ENCODE assay signal across 11 cellular contexts in the genomic region with DNA sequence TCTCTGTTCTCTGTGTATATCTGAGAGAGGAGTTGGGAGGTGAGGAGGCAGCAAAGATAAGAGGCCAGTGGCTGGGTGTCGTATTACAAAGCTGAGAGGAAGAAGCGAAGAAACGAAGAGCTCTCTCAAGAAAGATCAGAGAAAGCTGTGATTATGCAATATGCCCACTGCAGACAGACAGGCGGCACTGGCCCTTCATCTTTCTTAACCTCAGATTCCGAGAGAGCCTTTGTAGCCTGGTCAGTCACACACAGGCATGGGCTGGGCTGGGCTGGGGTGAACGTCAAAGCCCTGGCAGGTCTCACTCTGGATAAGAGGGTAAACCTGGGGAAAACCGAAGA.
DNase-seq lines count a peak whose midpoint lies in the region; TF ChIP-seq lines count a peak whose summit lies in the region.
"Had no signal": no experiment of that assay in that cellular context is flagged by ENCODE, and none has a peak within 500 bp of the region (broad histone marks: within the 10 kb centered on the region; RNA-seq: fewer than 3 reads in every experiment).

No MANE protein-coding gene starts in this region.

- peaks cover 3% of the 10 kb centered on the region for H3K79me1 ChIP-seq in trophoblast cell (ENCODE audit: low read length)

- no peak overlapping the region for H4K91ac ChIP-seq in trophoblast cell (ENCODE audit: low read depth, low read length)

- H4K8ac ChIP-seq in trophoblast cell (ENCODE audit: low read depth, low read length) = no peak overlapping the region

- H3K4me2 ChIP-seq in trophoblast cell (ENCODE audit: low read length) = peak overlapping the region; percentile 8

- CTCF ChIA-PET in HEK293 (lab: Yijun Ruan, JAX) = no interaction called here

- no peak overlapping the region for H2BK5ac ChIP-seq in trophoblast cell (ENCODE audit: low read depth, low read length, poor library complexity)

- H3K27ac ChIP-seq in HEK293 (ENCODE audit: extremely low read depth, low read depth, low read length) = no peak overlapping the region
- H3K27ac ChIP-seq in trophoblast cell (ENCODE audit: low read depth, low read length) = no peak overlapping the region

- H3K18ac ChIP-seq in trophoblast cell (ENCODE audit: low read length) = no peak overlapping the region

- POLR2A ChIA-PET in HEK293 (lab: Yijun Ruan, JAX) = no interaction called here

- DNase-seq in NCI-H226 (peak; percentile 98), choroid plexus epithelial cell (ENCODE audit: low read depth) (peak; percentile 73), trophoblast cell (peak; percentile 52 to 68), SW 1271 (lab: John Stamatoyannopoulos, UW) (no peak), NCI-H446 treated with DMSO at 0.1 percent for 48 hours (lab: John Stamatoyannopoulos, UW) (no peak)
- no peak for DNase-seq in activated effector memory CD4-positive, alpha-beta T cell treated with Interleukin-2 at 50 U/mL for 16 hours
- DNase-seq: activated naive CD4-positive, alpha-beta T cell; stimulated activated CD4-positive, alpha-beta T cell treated with anti-CD3 and anti-CD28 coated beads, Interleukin-15, amount 100 ng/mL, for 24 hours; T-helper 9 cell had no signal

- no peak overlapping the region for H2AFZ ChIP-seq in trophoblast cell (ENCODE audit: insufficient read depth, low read length, poor library complexity)

- no peaks in the 10 kb centered on the region for H3K79me2 ChIP-seq in trophoblast cell (ENCODE audit: control insufficient read depth, insufficient read depth, low read length, poor library complexity)

- no peak overlapping the region for H4K12ac ChIP-seq in trophoblast cell (ENCODE audit: low read depth, low read length)

- WGBS in trophoblast cell (ENCODE audit: extremely low coverage, insufficient coverage, insufficient read length) = no CpG with 5 or more reads among the region's 7 CpGs

- no peaks in the 10 kb centered on the region for H3K27me3 ChIP-seq in trophoblast cell (ENCODE audit: insufficient read depth, low read length)

- H3K9me3 ChIP-seq in HEK293 (ENCODE audit: control insufficient read depth, insufficient read depth, low read depth, low read length) (no peaks in the 10 kb centered on the region), trophoblast cell (ENCODE audit: insufficient read depth, low read depth, low read length) (no peaks in the 10 kb centered on the region)
- H3K9me3 ChIP-seq: mucosa of descending colon had no signal

- no peak for TF ChIP-seq CTCF in HEK293 (tag by site-specific recombination; IDR thresholded peaks at IDR 0.05)
- no peak for TF ChIP-seq CTCF in choroid plexus epithelial cell (conservative IDR thresholded peaks at IDR 0.05; ENCODE audit: low read depth, low read length)

- no peak overlapping the region for H3K4ac ChIP-seq in trophoblast cell (ENCODE audit: low read depth, low read length)

- H3K9ac ChIP-seq in trophoblast cell (ENCODE audit: low read length) = no peak overlapping the region

- no peak overlapping the region for H3K14ac ChIP-seq in trophoblast cell (ENCODE audit: low read length)

- no peak overlapping the region for H2BK120ac ChIP-seq in trophoblast cell (ENCODE audit: insufficient read depth, low read length, poor library complexity)

- no peak overlapping the region for H2BK12ac ChIP-seq in trophoblast cell (ENCODE audit: low read length)

- H3K4me1 ChIP-seq in HEK293 (ENCODE audit: control insufficient read depth, insufficient read depth, low read length) (no peaks in the 10 kb centered on the region), trophoblast cell (ENCODE audit: control insufficient read depth in 1 of 2, insufficient read depth in 2 of 2, low read length in 2 of 2) (peaks cover 10 to 12% of the 10 kb centered on the region in 2 experiments)

- H3K4me3 ChIP-seq in HEK293 (ENCODE audit: low read depth, low read length) (no peak overlapping the region), choroid plexus epithelial cell (ENCODE audit: low read depth, low read length) (no peak overlapping the region), trophoblast cell (ENCODE audit: low read depth, low read length) (no peak overlapping the region)
- H3K4me3 ChIP-seq: mucosa of descending colon had no signal

- no peak overlapping the region for H3K23ac ChIP-seq in trophoblast cell (ENCODE audit: low read length)

- H3K36me3 ChIP-seq in HEK293 (ENCODE audit: control insufficient read depth in 2 of 2, insufficient read depth in 1 of 2, low read length in 2 of 2) = no peaks in the 10 kb centered on the region
- no peaks in the 10 kb centered on the region for H3K36me3 ChIP-seq in trophoblast cell (ENCODE audit: control insufficient read depth in 1 of 2, insufficient read depth in 2 of 2, low read length in 2 of 2)

- H2AK5ac ChIP-seq in trophoblast cell (ENCODE audit: low read length) = no peak overlapping the region

TF ChIP-seq in HEK293, 187 proteins besides CTCF, POLR2A, EP300 and RAD21 (continues in another document):
- TF ChIP-seq INSM2 (tag by site-specific recombination; IDR thresholded peaks at IDR 0.05) (no peak), TCF7L2 (IDR thresholded peaks at IDR 0.05; ENCODE audit: borderline replicate concordance, low read depth, low read length) (peak; percentile 98), PRDM6 (tag by site-specific recombination; IDR thresholded peaks at IDR 0.05) (no peak)
- TF ChIP-seq, protein P1, sequence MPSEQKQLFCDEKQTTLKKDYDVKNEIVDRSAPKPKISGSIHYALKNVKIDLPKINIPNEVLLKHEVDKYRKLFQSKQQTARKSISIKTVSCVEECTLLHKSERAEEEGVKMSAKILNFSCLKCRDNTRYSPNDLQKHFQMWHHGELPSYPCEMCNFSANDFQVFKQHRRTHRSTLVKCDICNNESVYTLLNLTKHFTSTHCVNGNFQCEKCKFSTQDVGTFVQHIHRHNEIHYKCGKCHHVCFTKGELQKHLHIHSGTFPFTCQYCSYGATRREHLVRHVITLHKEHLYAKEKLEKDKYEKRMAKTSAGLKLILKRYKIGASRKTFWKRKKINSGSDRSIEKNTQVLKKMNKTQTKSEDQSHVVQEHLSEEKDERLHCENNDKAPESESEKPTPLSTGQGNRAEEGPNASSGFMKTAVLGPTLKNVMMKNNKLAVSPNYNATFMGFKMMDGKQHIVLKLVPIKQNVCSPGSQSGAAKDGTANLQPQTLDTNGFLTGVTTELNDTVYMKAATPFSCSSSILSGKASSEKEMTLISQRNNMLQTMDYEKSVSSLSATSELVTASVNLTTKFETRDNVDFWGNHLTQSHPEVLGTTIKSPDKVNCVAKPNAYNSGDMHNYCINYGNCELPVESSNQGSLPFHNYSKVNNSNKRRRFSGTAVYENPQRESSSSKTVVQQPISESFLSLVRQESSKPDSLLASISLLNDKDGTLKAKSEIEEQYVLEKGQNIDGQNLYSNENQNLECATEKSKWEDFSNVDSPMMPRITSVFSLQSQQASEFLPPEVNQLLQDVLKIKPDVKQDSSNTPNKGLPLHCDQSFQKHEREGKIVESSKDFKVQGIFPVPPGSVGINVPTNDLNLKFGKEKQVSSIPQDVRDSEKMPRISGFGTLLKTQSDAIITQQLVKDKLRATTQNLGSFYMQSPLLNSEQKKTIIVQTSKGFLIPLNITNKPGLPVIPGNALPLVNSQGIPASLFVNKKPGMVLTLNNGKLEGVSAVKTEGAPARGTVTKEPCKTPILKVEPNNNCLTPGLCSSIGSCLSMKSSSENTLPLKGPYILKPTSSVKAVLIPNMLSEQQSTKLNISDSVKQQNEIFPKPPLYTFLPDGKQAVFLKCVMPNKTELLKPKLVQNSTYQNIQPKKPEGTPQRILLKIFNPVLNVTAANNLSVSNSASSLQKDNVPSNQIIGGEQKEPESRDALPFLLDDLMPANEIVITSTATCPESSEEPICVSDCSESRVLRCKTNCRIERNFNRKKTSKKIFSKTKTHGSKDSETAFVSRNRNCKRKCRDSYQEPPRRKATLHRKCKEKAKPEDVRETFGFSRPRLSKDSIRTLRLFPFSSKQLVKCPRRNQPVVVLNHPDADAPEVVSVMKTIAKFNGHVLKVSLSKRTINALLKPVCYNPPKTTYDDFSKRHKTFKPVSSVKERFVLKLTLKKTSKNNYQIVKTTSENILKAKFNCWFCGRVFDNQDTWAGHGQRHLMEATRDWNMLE (tag by site-specific recombination; conservative IDR thresholded peaks at IDR 0.05; ENCODE audit: low read depth) = 0 out of 2 replicates have a peak, but pooled peaks have one; percentile 15

Comparison
In these comparisons a context has a peak if more than half of its experiments do, and no peak if none do; other contexts are left out.
1. DNase-seq: peak in NCI-H226 (single experiment), choroid plexus epithelial cell (single experiment) and trophoblast cell (2 of 2); none in SW 1271 (0 of 2), NCI-H446 treated with DMSO at 0.1 percent for 48 hours (single experiment) and activated effector memory CD4-positive, alpha-beta T cell treated with Interleukin-2 at 50 U/mL for 16 hours (single experiment).